Comparison of ENCODE assay signal across 7 cellular contexts in genomic region chr2:69724540-69725159, GRCh38. TPM values are rescaled to one million over a fixed set of nuclear protein-coding genes. Genes with fewer than 3 reads are reported as not detected.
DNase-seq lines count a peak whose midpoint lies in the region; TF ChIP-seq lines count a peak whose summit lies in the region.

No MANE protein-coding gene starts in this region.

- no peaks in the 10 kb centered on the region for H3K27me3 ChIP-seq in endodermal cell (ENCODE audit: control insufficient read depth, insufficient read depth, low read length, poor library complexity, severe bottlenecking)

- TF ChIP-seq CTCF in GM13976 (IDR thresholded peaks at IDR 0.05; ENCODE audit: borderline replicate concordance, control extremely low read depth, extremely low read depth, insufficient read depth, missing control alignments) (peak; percentile 87), endodermal cell (conservative IDR thresholded peaks at IDR 0.05) (peak; percentile 98)

- H3K36me3 Mint-ChIP-seq in endodermal cell (ENCODE audit: low read depth) = no peaks in the 10 kb centered on the region

- no peaks in the 10 kb centered on the region for H3K36me3 ChIP-seq in endodermal cell (ENCODE audit: control insufficient read depth, insufficient read depth, low read length)

- no peaks in the 10 kb centered on the region for H3K9me3 ChIP-seq in endodermal cell (ENCODE audit: control insufficient read depth, low read length)

- H3K4me1 ChIP-seq in endodermal cell (ENCODE audit: control insufficient read depth, insufficient read depth, low read length) = no peaks in the 10 kb centered on the region

- in situ Hi-C loops in GM13976 (cut with MboI; ENCODE audit: low sequenced_read_pairs, unreplicated experiment) = loop anchor here (10.0 kb wide), 1 partner anchor 180 kb away; no protein-coding TSS in a partner anchor

- H3K27ac Mint-ChIP-seq in endodermal cell = no peak overlapping the region

- no peaks in the 10 kb centered on the region for H3K9me3 Mint-ChIP-seq in endodermal cell

- WGBS in endodermal cell (ENCODE audit: insufficient coverage in 1 of 2, insufficient read length in 1 of 2), 2 experiments = 10% methylated on average over 10 to 13 of the region's 13 CpGs

- H3K27ac ChIP-seq in endodermal cell (ENCODE audit: low read depth, low read length) = no peak overlapping the region

- peak overlapping the region; percentile 66 for H3K4me3 ChIP-seq in endodermal cell (ENCODE audit: low read length)

- no peaks in the 10 kb centered on the region for H3K27me3 Mint-ChIP-seq in endodermal cell (ENCODE audit: insufficient read depth)

- H3K4me3 Mint-ChIP-seq in endodermal cell = peak overlapping the region; percentile 46

- DNase-seq in GM13976 (ENCODE audit: low spot score) (peak; percentile 73), HT1080 (ENCODE audit: low read depth) (peak; percentile 64), endodermal cell (peak; percentile 97), mesenteric fat pad (ENCODE audit: low spot score) (peak; percentile 91)
- DNase-seq in NK-92 treated with Interleukin-12 subunit alpha and Interleukin-12 subunit beta, amount 100 ng/mL, for 24 hours (lab: John Stamatoyannopoulos, UW) = peak; percentile 68
- DNase-seq in activated CD8-positive, alpha-beta memory T cell treated with anti-CD3 and anti-CD28 coated beads for 24 hours = peak; percentile 97
- DNase-seq in stimulated activated CD8-positive, alpha-beta memory T cell treated with anti-CD3 and anti-CD28 coated beads, Interleukin-15, amount 100 ng/mL, for 4 hours (ENCODE audit: low read depth in 2 of 2) = peak; percentile 53 to 74

- no peak overlapping the region for H3K9ac ChIP-seq in endodermal cell (ENCODE audit: extremely low read depth, low read length, poor library complexity, severe bottlenecking)

- peaks cover 4% of the 10 kb centered on the region for H3K4me1 Mint-ChIP-seq in endodermal cell

RNA-seq across cellular contexts. Expression of gene ANXA4, which starts 17.3 kb away (rescaled TPM):
- total RNA-seq in HT1080 (2014; rRNA removed; shearing (Covaris generic)) = 24.6 and 36.2 TPM in 2 replicates
- 35.9 and 41.9 TPM in 2 replicates for polyA plus RNA-seq in HT1080 (2015; cell fraction: cytosol; rRNA removed)
- polyA plus RNA-seq in HT1080 (2015; cell fraction: nucleus; rRNA removed) = 45.9 and 56.2 TPM in 2 replicates
- total RNA-seq in endodermal cell = 10 to 100 TPM; 18.0 to 21.4 TPM
- polyA plus RNA-seq in endodermal cell (2013, experiment 1 of 2) = 11.0 TPM
- 11.1 TPM for polyA plus RNA-seq in endodermal cell (2013, experiment 2 of 2)
- 58.3 TPM for total RNA-seq in mesenteric fat pad
